In the genomic region with DNA sequence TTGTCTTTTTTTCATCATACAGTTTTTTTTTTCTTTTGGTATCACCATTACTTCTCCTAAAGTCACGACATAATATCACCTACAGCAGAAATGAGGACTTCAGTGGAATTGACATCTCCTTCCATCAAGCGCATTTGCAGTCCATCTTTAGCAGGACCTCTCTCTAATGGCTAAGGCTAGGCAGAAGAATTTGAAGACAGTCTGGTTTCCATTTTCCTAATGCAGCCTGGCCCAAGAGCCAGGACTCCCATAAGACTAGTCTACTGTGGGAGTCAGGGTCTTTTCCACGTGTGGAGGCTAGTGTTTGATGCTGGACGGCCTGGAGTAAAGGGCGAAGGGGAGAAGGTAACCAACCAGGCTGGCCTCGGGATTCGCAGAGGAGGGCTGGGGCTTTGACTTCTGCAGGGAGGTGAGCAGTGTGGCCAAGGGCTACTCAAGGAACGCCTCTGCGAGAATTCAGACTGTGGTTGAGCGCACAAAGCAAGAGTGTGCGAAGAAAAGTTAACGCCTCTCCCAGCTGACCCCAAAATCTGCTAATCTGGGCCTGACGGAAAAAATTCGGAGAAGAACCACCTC, we compare ENCODE assay signal across 9 cellular contexts. TPM values are rescaled to one million over a fixed set of nuclear protein-coding genes. Genes with fewer than 3 reads are reported as not detected.
A peak's percentile ranks its signal among the peaks of the same experiment; 100 is the strongest.
DNase-seq lines count a peak whose midpoint lies in the region; ATAC-seq and TF ChIP-seq lines count a peak whose summit lies in the region.
"Had no signal": no experiment of that assay in that cellular context is flagged by ENCODE, and none has a peak within 500 bp of the region (broad histone marks: within the 10 kb centered on the region; RNA-seq: fewer than 3 reads in every experiment).

No MANE protein-coding gene starts in this region.

- H3K4me1 Mint-ChIP-seq in activated CD4-positive, alpha-beta T cell treated with anti-CD3 and anti-CD28 coated beads, Interleukin-2, amount 10 ng/mL, durations not matched to agents 24 days and 14 days = peaks cover 47% of the 10 kb centered on the region

- H3K36me3 Mint-ChIP-seq in activated CD4-positive, alpha-beta T cell treated with anti-CD3 and anti-CD28 coated beads, Interleukin-2, amount 10 ng/mL, durations not matched to agents 24 days and 14 days (ENCODE audit: low read depth) = peaks cover 26% of the 10 kb centered on the region

- H3K36me3 ChIP-seq in SU-DHL-6 (ENCODE audit: low read length) (peaks cover 12% of the 10 kb centered on the region; the same call in 1 of the 2 replicates), osteoblast (ENCODE audit: insufficient read depth, low read length) (peaks cover 26% of the 10 kb centered on the region)

- TF ChIP-seq CTCF in SU-DHL-6 (IDR thresholded peaks at IDR 0.05; ENCODE audit: insufficient read depth, low read length, poor library complexity, severe bottlenecking) = no peak
- no peak for TF ChIP-seq CTCF in fibroblast of the aortic adventitia (IDR thresholded peaks at IDR 0.05; ENCODE audit: insufficient read depth, low read length)
- TF ChIP-seq CTCF in osteoblast (IDR thresholded peaks at IDR 0.05; ENCODE audit: extremely low read depth, low read depth, low read length) = no peak

- H4K20me1 ChIP-seq in SU-DHL-6 (ENCODE audit: low read depth, low read length) (no peaks in the 10 kb centered on the region), osteoblast (ENCODE audit: insufficient read depth, low read length) (peaks cover 21% of the 10 kb centered on the region)

- H3K4me1 ChIP-seq in osteoblast (ENCODE audit: insufficient read depth, low read length) = peaks cover 44% of the 10 kb centered on the region

- no peaks in the 10 kb centered on the region for H3K9me3 ChIP-seq in SU-DHL-6 (ENCODE audit: insufficient read depth, low read length)
- H3K9me3 ChIP-seq in osteoblast (ENCODE audit: low read depth, low read length) = no peaks in the 10 kb centered on the region

- H2AFZ ChIP-seq in SU-DHL-6 (ENCODE audit: low read depth, low read length, severe bottlenecking) (peak overlapping the region; percentile 95), osteoblast (ENCODE audit: low read length) (peak overlapping the region; percentile 98)

- H3K9ac ChIP-seq in SU-DHL-6 (ENCODE audit: low read length) = peak overlapping the region; percentile 91

- intact Hi-C loops in activated CD4-positive, alpha-beta T cell treated with anti-CD3 and anti-CD28 coated beads, Interleukin-2, amount 10 ng/mL, durations not matched to agents 24 days and 14 days (cut with micrococcal nuclease) = loop anchor here (1.0 to 2.0 kb wide), 7 partner anchors 19 to 322 kb away; a partner anchor contains a TSS

- H3K27me3 ChIP-seq in SU-DHL-6 (ENCODE audit: low read length) = no peaks in the 10 kb centered on the region
- no peaks in the 10 kb centered on the region for H3K27me3 ChIP-seq in osteoblast (ENCODE audit: insufficient read depth, low read length)

- H3F3A ChIP-seq in SU-DHL-6 (ENCODE audit: insufficient read depth) = peaks cover 12% of the 10 kb centered on the region; the same call in 1 of the 2 replicates

- no peak for DNase-seq in activated CD4-positive, alpha-beta T cell treated with anti-CD3 and anti-CD28 coated beads, Interleukin-2, amount 10 ng/mL, durations not matched to agents 24 days and 14 days
- no peak for DNase-seq in activated CD4-positive, alpha-beta T cell treated with anti-CD3 and anti-CD28 coated beads for 48 hours
- DNase-seq in fibroblast of the aortic adventitia (ENCODE audit: low read depth) = no peak
- DNase-seq in osteoblast (ENCODE audit: insufficient read length, low spot score, missing footprints) = no peak
- DNase-seq in NCI-H2171 (lab: John Stamatoyannopoulos, UW) = no peak
- DNase-seq in GOT3 (lab: John Stamatoyannopoulos, UW) = no peak

- no peaks in the 10 kb centered on the region for H3K27me3 Mint-ChIP-seq in activated CD4-positive, alpha-beta T cell treated with anti-CD3 and anti-CD28 coated beads, Interleukin-2, amount 10 ng/mL, durations not matched to agents 24 days and 14 days

- no peaks in the 10 kb centered on the region for H3K9me3 Mint-ChIP-seq in activated CD4-positive, alpha-beta T cell treated with anti-CD3 and anti-CD28 coated beads, Interleukin-2, amount 10 ng/mL, durations not matched to agents 24 days and 14 days

- H3K27ac ChIP-seq in SU-DHL-6 (ENCODE audit: low read depth, low read length) = peak overlapping the region; percentile 76
- peak overlapping the region; percentile 92 for H3K27ac ChIP-seq in osteoblast (ENCODE audit: low read depth, low read length)

- H3K79me2 ChIP-seq in SU-DHL-6 (ENCODE audit: insufficient read depth, low read length) = peaks cover 18% of the 10 kb centered on the region
- H3K79me2 ChIP-seq in osteoblast (ENCODE audit: insufficient read depth, low read length) = peaks cover 35% of the 10 kb centered on the region

- peak; percentile 16 for ATAC-seq in HG02943 (IDR thresholded peaks at IDR 0.05; ENCODE audit: low read depth, unreplicated experiment)

- H3K9me2 ChIP-seq in SU-DHL-6 (replicated peaks; ENCODE audit: insufficient read depth, low read length) = no peaks in the 10 kb centered on the region

- H3K27ac Mint-ChIP-seq in activated CD4-positive, alpha-beta T cell treated with anti-CD3 and anti-CD28 coated beads, Interleukin-2, amount 10 ng/mL, durations not matched to agents 24 days and 14 days = peak overlapping the region; percentile 95

- peak overlapping the region; percentile 90 for H3K4me2 ChIP-seq in SU-DHL-6 (ENCODE audit: low read depth, low read length, poor library complexity, severe bottlenecking)
- H3K4me2 ChIP-seq in osteoblast (ENCODE audit: insufficient read depth, low read length) = peak overlapping the region; percentile 98

- H3K4me3 ChIP-seq in SU-DHL-6 (ENCODE audit: insufficient read depth, low read length, poor library complexity, severe bottlenecking) = peak overlapping the region; percentile 64
- peak overlapping the region; percentile 81 for H3K4me3 ChIP-seq in fibroblast of the aortic adventitia (ENCODE audit: low read depth, low read length)
- peak overlapping the region; percentile 88 for H3K4me3 ChIP-seq in osteoblast (ENCODE audit: insufficient read depth, low read length)

- peak overlapping the region; percentile 92 for H3K4me3 Mint-ChIP-seq in activated CD4-positive, alpha-beta T cell treated with anti-CD3 and anti-CD28 coated beads, Interleukin-2, amount 10 ng/mL, durations not matched to agents 24 days and 14 days

RNA-seq across cellular contexts. Expression of a gene that starts 0.7 kb away (rescaled TPM):
- 44.0 and 50.5 TPM in 2 replicates for total RNA-seq in activated CD4-positive, alpha-beta T cell treated with anti-CD3 and anti-CD28 coated beads, Interleukin-2, amount 10 ng/mL, durations not matched to agents 24 days and 14 days
- total RNA-seq in fibroblast of the aortic adventitia (ENCODE audit: low replicate concordance) (12.6 and 16.3 TPM in 2 replicates), osteoblast (14.7 and 19.5 TPM in 2 replicates)

RNA-seq across cellular contexts. Expression of a gene that starts 0.9 kb away (rescaled TPM):
- total RNA-seq in activated CD4-positive, alpha-beta T cell treated with anti-CD3 and anti-CD28 coated beads, Interleukin-2, amount 10 ng/mL, durations not matched to agents 24 days and 14 days = 21.6 and 25.6 TPM in 2 replicates
- 8.7 and 23.4 TPM in 2 replicates for total RNA-seq in fibroblast of the aortic adventitia (ENCODE audit: low replicate concordance)
- total RNA-seq in osteoblast = 9.1 and 9.4 TPM in 2 replicates

RNA-seq across cellular contexts. Expression of a gene that starts 27.3 kb away (rescaled TPM):
- total RNA-seq in activated CD4-positive, alpha-beta T cell treated with anti-CD3 and anti-CD28 coated beads, Interleukin-2, amount 10 ng/mL, durations not matched to agents 24 days and 14 days = 226 and 239 TPM in 2 replicates
- total RNA-seq in fibroblast of the aortic adventitia (ENCODE audit: low replicate concordance) (0.54 TPM in 1 of 2 replicates, not detected in the other), osteoblast (0.88 and 1.1 TPM in 2 replicates)
- total RNA-seq: dermis microvascular lymphatic vessel endothelial cell had no signal

RNA-seq across cellular contexts. Expression of a gene that starts 52.2 kb away (rescaled TPM):
- total RNA-seq in activated CD4-positive, alpha-beta T cell treated with anti-CD3 and anti-CD28 coated beads, Interleukin-2, amount 10 ng/mL, durations not matched to agents 24 days and 14 days = 57.2 and 58.5 TPM in 2 replicates
- total RNA-seq in fibroblast of the aortic adventitia (ENCODE audit: low replicate concordance) (43.9 and 69.4 TPM in 2 replicates), osteoblast (46.6 and 49.9 TPM in 2 replicates)

Comparison
In these comparisons a context has a peak if more than half of its experiments do, and no peak if none do; other contexts are left out.
1. RNA of a gene that starts 27.3 kb away (total RNA-seq): 226 to 239 TPM in activated CD4-positive, alpha-beta T cell treated with anti-CD3 and anti-CD28 coated beads, Interleukin-2, amount 10 ng/mL, durations not matched to agents 24 days and 14 days; 0.88 to 1.1 TPM in osteoblast and 0.54 TPM in fibroblast of the aortic adventitia; every median in the first group is over 100 times any median in the second.
2. Peak in every context shown above with its lines, with median percentiles within 50 percentile points of each other: H3K4me3 ChIP-seq.